8 cellular contexts compared by ENCODE assay signal in the genomic region with DNA sequence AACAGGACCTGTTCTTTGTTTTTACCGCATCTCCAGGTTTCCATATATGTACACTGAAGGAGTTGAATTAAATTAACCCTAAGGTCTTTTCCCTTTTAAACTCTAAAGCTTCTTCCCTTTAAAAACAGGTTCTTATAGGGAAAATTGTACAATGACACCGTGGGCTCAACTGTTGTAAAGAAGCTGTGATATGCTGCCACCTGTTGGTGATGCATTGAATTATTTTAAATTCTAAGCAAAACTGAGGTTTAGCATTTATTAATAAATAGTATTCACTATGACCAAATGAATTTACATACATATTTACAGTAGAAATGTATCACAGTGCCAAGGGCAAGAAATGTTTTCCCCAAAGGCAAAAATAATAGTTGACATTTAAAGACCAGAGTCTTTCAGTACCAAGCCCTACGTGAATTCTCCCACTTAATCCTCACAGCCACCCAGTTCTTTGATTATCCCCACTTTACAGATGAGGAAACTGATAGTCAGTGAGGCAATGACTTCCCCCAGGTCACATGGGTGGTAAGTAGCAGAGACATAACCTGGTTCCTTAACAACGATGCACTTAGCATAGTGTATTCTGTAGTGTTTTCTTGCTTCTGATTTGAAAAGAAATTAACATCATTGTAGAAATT. TPM values are rescaled to one million over a fixed set of nuclear protein-coding genes. Genes with fewer than 3 reads are reported as not detected.
DNase-seq lines count a peak whose midpoint lies in the region; ATAC-seq, FAIRE-seq and TF ChIP-seq lines count a peak whose summit lies in the region.

No MANE protein-coding gene starts in this region.

- no peak for DNase-seq in BJ (ENCODE audit: low read depth)
- no peak for DNase-seq in GM19239 (ENCODE audit: insufficient read length, low spot score)
- DNase-seq in NOMO-1 treated with DMSO at 0.1 percent for 48 hours (lab: John Stamatoyannopoulos, UW; ENCODE audit: unreplicated experiment): peak; percentile 21
- peak; percentile 71 for DNase-seq in cerebellar cortex (ENCODE audit: low spot score)
- DNase-seq in right lobe of liver: no peak
- no peak for DNase-seq in GM19240 (ENCODE audit: insufficient read length, low spot score)
- DNase-seq in activated naive CD4-positive, alpha-beta T cell (lab: John Stamatoyannopoulos, UW): no peak

- no peaks in the 10 kb centered on the region for H3K9me3 ChIP-seq in right lobe of liver

- POLR2A ChIA-PET in BJ (lab: Charles Lee): no interaction called here

- no peaks in the 10 kb centered on the region for H3K4me1 ChIP-seq in right lobe of liver

- CTCF ChIA-PET in BJ (lab: Yijun Ruan, JAX): interaction anchor here (0.6 to 2.8 kb wide), 18 partner anchors 10 to 693 kb away, joined by 3 to 17 read pairs (median 5); a partner anchor contains a TSS

- no peak overlapping the region for H3K27ac ChIP-seq in right lobe of liver

- peak; percentile 45 to 72 (median 70) for ATAC-seq in right lobe of liver
- ATAC-seq in HG02610 (IDR thresholded peaks at IDR 0.05; ENCODE audit: unreplicated experiment): no peak

- peak; percentile 64 for TF ChIP-seq CTCF in BJ (IDR thresholded peaks at IDR 0.05; ENCODE audit: insufficient read depth, low read depth, low read length)
- TF ChIP-seq CTCF in right lobe of liver (IDR thresholded peaks at IDR 0.05): peak; percentile 81 to 87 (median 84)

- H3K4me3 ChIP-seq in BJ (ENCODE audit: low read depth, low read length): no peak overlapping the region
- no peak overlapping the region for H3K4me3 ChIP-seq in right lobe of liver

- H3K36me3 ChIP-seq in BJ (ENCODE audit: control insufficient read depth, insufficient read depth, low read length) (no peaks in the 10 kb centered on the region), right lobe of liver (no peaks in the 10 kb centered on the region)

- WGBS in right lobe of liver (ENCODE audit: insufficient coverage, low coverage, low lambda C conversion rate, missing lambda C conversion rate): 27% methylated on average over 4 of the region's 4 CpGs

- peaks cover 2% of the 10 kb centered on the region; the same call in 1 of the 2 replicates for H3K27me3 ChIP-seq in BJ (ENCODE audit: control insufficient read depth, insufficient read depth, low read length)
- no peaks in the 10 kb centered on the region for H3K27me3 ChIP-seq in right lobe of liver

- no peak for TF ChIP-seq POLR2A in right lobe of liver (IDR thresholded peaks at IDR 0.05)

- intact Hi-C loops in right lobe of liver (cut with DNase I): no loop called here

- FAIRE-seq in GM19239 (lab: Jason Lieb, UNC): peak; percentile 82

RNA-seq across cellular contexts. Expression of a gene that starts 35.7 kb away (rescaled TPM):
- polyA plus RNA-seq in BJ (2011; rRNA removed): 52.3 and 64.2 TPM in 2 replicates
- polyA minus RNA-seq in BJ (2011; rRNA and poly(A)+ RNA removed): 42.2 and 44.4 TPM in 2 replicates
- 10 to 100 TPM; 23.9 to 40.9 (median 38.1) TPM for total RNA-seq in right lobe of liver

Comparison
In these comparisons a context has a peak if more than half of its experiments do, and no peak if none do; other contexts are left out.
1. DNase-seq: peak in NOMO-1 treated with DMSO at 0.1 percent for 48 hours (single experiment) and cerebellar cortex (single experiment); none in BJ (single experiment), GM19239 (single experiment), right lobe of liver (0 of 3), GM19240 (single experiment) and activated naive CD4-positive, alpha-beta T cell (0 of 4).